In genomic region chr7:156124356-156124755, GRCh38 we compare ENCODE assay signal across 40 cellular contexts.
"Had no signal": no experiment of that assay in that cellular context is flagged by ENCODE, and none has a peak within 500 bp of the region (broad histone marks: within the 10 kb centered on the region; RNA-seq: fewer than 3 reads in every experiment).

No MANE protein-coding gene starts in this region.

- H3K36me3 Mint-ChIP-seq: activated naive CD4-positive, alpha-beta T cell treated with anti-CD3 and anti-CD28 coated beads, Interleukin-2, amount 10 ng/mL, durations not matched to agents 7 days and 5 days; activated naive CD4-positive, alpha-beta T cell treated with anti-CD3 and anti-CD28 coated beads, Interleukin-2, amount 50 U/mL, for 24 hours; activated naive CD4-positive, alpha-beta T cell treated with anti-CD3 and anti-CD28 coated beads, Interleukin-2, amount 50 U/mL, for 72 hours; activated naive CD8-positive, alpha-beta T cell; activated naive CD8-positive, alpha-beta T cell treated with anti-CD3 and anti-CD28 coated beads for 36 hours; activated naive CD8-positive, alpha-beta T cell treated with anti-CD3 and anti-CD28 coated beads, Interleukin-2, amount 10 ng/mL, durations not matched to agents 7 days and 5 days; brain had no signal

- DNase-seq: activated effector memory CD4-positive, alpha-beta T cell treated with anti-CD3 and anti-CD28 coated beads, Interleukin-2, amount 50 U/mL, for 16 hours; activated effector memory CD4-positive, alpha-beta T cell treated with Interleukin-2 at 50 U/mL for 16 hours; activated gamma-delta T cell; activated gamma-delta T cell treated with Interleukin-2 at 50 U/mL for 16 hours; activated naive CD4-positive, alpha-beta T cell; activated naive CD4-positive, alpha-beta T cell treated with anti-CD3 and anti-CD28 coated beads for 36 hours; activated naive CD4-positive, alpha-beta T cell treated with anti-CD3 and anti-CD28 coated beads, Interleukin-2, amount 10 ng/mL, durations not matched to agents 7 days and 5 days; activated naive CD4-positive, alpha-beta T cell treated with anti-CD3 and anti-CD28 coated beads, Interleukin-2, amount 50 U/mL, for 16 hours; activated naive CD4-positive, alpha-beta T cell treated with Interleukin-2 at 50 U/mL for 16 hours; activated naive CD8-positive, alpha-beta T cell treated with anti-CD3 and anti-CD28 coated beads for 36 hours; activated naive CD8-positive, alpha-beta T cell treated with anti-CD3 and anti-CD28 coated beads, Interleukin-2, amount 10 ng/mL, durations not matched to agents 7 days and 5 days; activated naive CD8-positive, alpha-beta T cell treated with anti-CD3 and anti-CD28 coated beads, Interleukin-2, amount 50 U/mL, for 24 hours; activated T-cell treated with anti-CD3 and anti-CD28 coated beads for 4 hours; activated T-cell treated with anti-CD3 and anti-CD28 coated beads, Interleukin-2, amount 50 U/mL, for 1 hour; activated T-cell treated with anti-CD3 and anti-CD28 coated beads, Interleukin-2, amount 50 U/mL, for 24 hours; activated T-cell treated with anti-CD3 and anti-CD28 coated beads, Interleukin-2, amount 50 U/mL, for 4 hours; activated T-cell treated with anti-CD3 and anti-CD28 coated beads, Interleukin-2, amount 50 U/mL, for 48 hours; activated T-cell treated with anti-CD3 and anti-CD28 coated beads, Interleukin-2, amount 50 U/mL, for 72 hours; adrenal gland; amniotic stem cell; amygdala; anterior cingulate cortex; aorta; body of pancreas; brain microvascular endothelial cell; central memory CD4-positive, alpha-beta T cell; cerebellar nuclear complex had no signal

- H3K4me3 ChIP-seq: adrenal gland, ascending aorta, body of pancreas, breast epithelium, cardiac muscle cell had no signal

- H3K27me3 Mint-ChIP-seq: activated naive CD4-positive, alpha-beta T cell treated with anti-CD3 and anti-CD28 coated beads, Interleukin-2, amount 50 U/mL, for 24 hours; activated naive CD8-positive, alpha-beta T cell; activated naive CD8-positive, alpha-beta T cell treated with anti-CD3 and anti-CD28 coated beads for 36 hours; activated naive CD8-positive, alpha-beta T cell treated with anti-CD3 and anti-CD28 coated beads, Interleukin-2, amount 10 ng/mL, durations not matched to agents 7 days and 5 days; activated naive CD8-positive, alpha-beta T cell treated with anti-CD3 and anti-CD28 coated beads, Interleukin-2, amount 50 U/mL, for 24 hours; activated T-helper 17 cell treated with anti-CD3 and anti-CD28 coated beads, Interleukin-2, amount 50 U/mL, for 72 hours; central memory CD8-positive, alpha-beta T cell had no signal

- H3K27ac Mint-ChIP-seq: activated naive CD4-positive, alpha-beta T cell treated with anti-CD3 and anti-CD28 coated beads for 36 hours; activated naive CD4-positive, alpha-beta T cell treated with anti-CD3 and anti-CD28 coated beads, Interleukin-2, amount 10 ng/mL, durations not matched to agents 7 days and 5 days; activated naive CD4-positive, alpha-beta T cell treated with anti-CD3 and anti-CD28 coated beads, Interleukin-2, amount 50 U/mL, for 24 hours; activated naive CD4-positive, alpha-beta T cell treated with anti-CD3 and anti-CD28 coated beads, Interleukin-2, amount 50 U/mL, for 72 hours; activated naive CD8-positive, alpha-beta T cell; activated naive CD8-positive, alpha-beta T cell treated with anti-CD3 and anti-CD28 coated beads for 36 hours; activated naive CD8-positive, alpha-beta T cell treated with anti-CD3 and anti-CD28 coated beads, Interleukin-2, amount 10 ng/mL, durations not matched to agents 7 days and 5 days; activated naive CD8-positive, alpha-beta T cell treated with anti-CD3 and anti-CD28 coated beads, Interleukin-2, amount 50 U/mL, for 24 hours; activated T-cell treated with anti-CD3 and anti-CD28 coated beads, Interleukin-2, amount 50 U/mL, for 24 hours; activated T-cell treated with anti-CD3 and anti-CD28 coated beads, Interleukin-2, amount 50 U/mL, for 72 hours; activated T-helper 1 cell treated with anti-CD3 and anti-CD28 coated beads, Interleukin-12 subunit alpha, Interleukin-12 subunit beta, Interleukin-2, Interleukin-4 antibody, amounts not matched to agents 30 ng/mL and 10 ng/mL and 1 ng/mL, durations not matched to agents 14 hours and 24 hours and 36 hours; activated T-helper 17 cell treated with anti-CD3 and anti-CD28 coated beads, Interleukin-2, amount 50 U/mL, for 72 hours; activated T-helper 2 cell treated with anti-CD3 and anti-CD28 coated beads, Interferon-gamma antibody, Interleukin-2, Interleukin-4, amounts not matched to agents 10 μg/mL and 5 μg/mL and 100 μg/mL, durations not matched to agents 14 hours and 24 hours and 36 hours; brain had no signal

- FAIRE-seq: astrocyte, bronchial epithelial cell had no signal

- H3K36me3 ChIP-seq: adrenal gland, ascending aorta, brain microvascular endothelial cell, breast epithelium, cardiac muscle cell had no signal

- H3K9me3 Mint-ChIP-seq: activated naive CD4-positive, alpha-beta T cell treated with anti-CD3 and anti-CD28 coated beads for 36 hours; activated naive CD4-positive, alpha-beta T cell treated with anti-CD3 and anti-CD28 coated beads, Interleukin-2, amount 10 ng/mL, durations not matched to agents 7 days and 5 days; activated naive CD4-positive, alpha-beta T cell treated with anti-CD3 and anti-CD28 coated beads, Interleukin-2, amount 50 U/mL, for 24 hours; activated naive CD4-positive, alpha-beta T cell treated with anti-CD3 and anti-CD28 coated beads, Interleukin-2, amount 50 U/mL, for 72 hours; activated naive CD8-positive, alpha-beta T cell treated with anti-CD3 and anti-CD28 coated beads for 36 hours; activated naive CD8-positive, alpha-beta T cell treated with anti-CD3 and anti-CD28 coated beads, Interleukin-2, amount 10 ng/mL, durations not matched to agents 7 days and 5 days; activated naive CD8-positive, alpha-beta T cell treated with anti-CD3 and anti-CD28 coated beads, Interleukin-2, amount 50 U/mL, for 24 hours; activated T-cell treated with anti-CD3 and anti-CD28 coated beads, Interleukin-2, amount 50 U/mL, for 24 hours; activated T-cell treated with anti-CD3 and anti-CD28 coated beads, Interleukin-2, amount 50 U/mL, for 4 hours; activated T-cell treated with anti-CD3 and anti-CD28 coated beads, Interleukin-2, amount 50 U/mL, for 72 hours; activated T-helper 1 cell treated with anti-CD3 and anti-CD28 coated beads, Interleukin-12 subunit alpha, Interleukin-12 subunit beta, Interleukin-2, Interleukin-4 antibody, amounts not matched to agents 30 ng/mL and 10 ng/mL and 1 ng/mL, durations not matched to agents 14 hours and 24 hours and 36 hours; activated T-helper 17 cell treated with anti-CD3 and anti-CD28 coated beads, Interleukin-2, amount 50 U/mL, for 72 hours; activated T-helper 2 cell treated with anti-CD3 and anti-CD28 coated beads, Interferon-gamma antibody, Interleukin-2, Interleukin-4, amounts not matched to agents 10 μg/mL and 5 μg/mL and 100 μg/mL, durations not matched to agents 14 hours and 24 hours and 36 hours; brain; central memory CD8-positive, alpha-beta T cell had no signal

- H3K9me3 ChIP-seq: adrenal gland, ascending aorta, body of pancreas, breast epithelium had no signal

- H3K27me3 ChIP-seq: adrenal gland, ascending aorta, body of pancreas, brain microvascular endothelial cell, cardiac muscle cell had no signal

- H3K4me1 ChIP-seq: adrenal gland, ascending aorta, body of pancreas, breast epithelium had no signal

- H3K4me3 Mint-ChIP-seq: activated naive CD4-positive, alpha-beta T cell treated with anti-CD3 and anti-CD28 coated beads for 36 hours; activated naive CD4-positive, alpha-beta T cell treated with anti-CD3 and anti-CD28 coated beads, Interleukin-2, amount 10 ng/mL, durations not matched to agents 7 days and 5 days; activated naive CD4-positive, alpha-beta T cell treated with anti-CD3 and anti-CD28 coated beads, Interleukin-2, amount 50 U/mL, for 24 hours; activated naive CD8-positive, alpha-beta T cell; activated naive CD8-positive, alpha-beta T cell treated with anti-CD3 and anti-CD28 coated beads for 36 hours; activated naive CD8-positive, alpha-beta T cell treated with anti-CD3 and anti-CD28 coated beads, Interleukin-2, amount 10 ng/mL, durations not matched to agents 7 days and 5 days; activated naive CD8-positive, alpha-beta T cell treated with anti-CD3 and anti-CD28 coated beads, Interleukin-2, amount 50 U/mL, for 24 hours; activated T-cell treated with anti-CD3 and anti-CD28 coated beads, Interleukin-2, amount 50 U/mL, for 24 hours; activated T-cell treated with anti-CD3 and anti-CD28 coated beads, Interleukin-2, amount 50 U/mL, for 4 hours; activated T-cell treated with anti-CD3 and anti-CD28 coated beads, Interleukin-2, amount 50 U/mL, for 72 hours; activated T-helper 1 cell treated with anti-CD3 and anti-CD28 coated beads, Interleukin-12 subunit alpha, Interleukin-12 subunit beta, Interleukin-2, Interleukin-4 antibody, amounts not matched to agents 30 ng/mL and 10 ng/mL and 1 ng/mL, durations not matched to agents 14 hours and 24 hours and 36 hours; activated T-helper 17 cell treated with anti-CD3 and anti-CD28 coated beads, Interleukin-2, amount 50 U/mL, for 72 hours; brain; central memory CD8-positive, alpha-beta T cell had no signal

- ATAC-seq: activated naive CD4-positive, alpha-beta T cell treated with anti-CD3 and anti-CD28 coated beads, Interleukin-2, amount 50 U/mL, for 72 hours; activated naive CD8-positive, alpha-beta T cell treated with anti-CD3 and anti-CD28 coated beads, Interleukin-2, amount 50 U/mL, for 24 hours; activated T-cell treated with anti-CD3 and anti-CD28 coated beads, Interleukin-2, amount 50 U/mL, for 4 hours; activated T-cell treated with anti-CD3 and anti-CD28 coated beads, Interleukin-2, amount 50 U/mL, for 72 hours; activated T-helper 17 cell treated with anti-CD3 and anti-CD28 coated beads, Interleukin-2, amount 50 U/mL, for 72 hours; body of pancreas had no signal

- H3K27ac ChIP-seq: adrenal gland, ascending aorta, body of pancreas, brain microvascular endothelial cell, breast epithelium, cardiac muscle cell had no signal

- H3K4me1 Mint-ChIP-seq: activated naive CD4-positive, alpha-beta T cell treated with anti-CD3 and anti-CD28 coated beads, Interleukin-2, amount 10 ng/mL, durations not matched to agents 7 days and 5 days; activated naive CD4-positive, alpha-beta T cell treated with anti-CD3 and anti-CD28 coated beads, Interleukin-2, amount 50 U/mL, for 24 hours; activated naive CD8-positive, alpha-beta T cell treated with anti-CD3 and anti-CD28 coated beads for 36 hours; activated naive CD8-positive, alpha-beta T cell treated with anti-CD3 and anti-CD28 coated beads, Interleukin-2, amount 10 ng/mL, durations not matched to agents 7 days and 5 days; activated naive CD8-positive, alpha-beta T cell treated with anti-CD3 and anti-CD28 coated beads, Interleukin-2, amount 50 U/mL, for 24 hours; activated T-helper 17 cell treated with anti-CD3 and anti-CD28 coated beads, Interleukin-2, amount 50 U/mL, for 72 hours; brain; central memory CD8-positive, alpha-beta T cell had no signal
